Comparison of ENCODE assay signal across 17 cellular contexts in the genomic region with DNA sequence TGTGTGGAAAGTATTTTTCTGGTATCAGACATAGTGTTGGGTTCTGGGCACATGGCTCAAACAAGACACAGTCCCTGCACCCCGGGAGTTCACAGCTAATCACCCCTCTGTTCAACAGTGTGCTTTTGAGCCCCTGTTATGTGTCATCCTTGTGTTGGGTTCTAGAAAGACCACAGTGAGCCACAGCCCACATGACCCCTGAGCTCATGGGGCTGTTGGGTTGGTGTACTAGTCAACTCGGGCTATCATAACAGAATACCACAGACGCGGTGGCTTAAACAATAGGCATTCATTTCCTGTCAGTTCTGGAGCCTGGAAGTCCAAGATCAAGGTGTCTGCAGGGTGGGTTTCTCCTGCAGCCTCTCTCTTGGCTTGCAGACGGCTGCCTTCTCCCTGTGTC.
DNase-seq lines count a peak whose midpoint lies in the region; ATAC-seq and TF ChIP-seq lines count a peak whose summit lies in the region.
"Had no signal": no experiment of that assay in that cellular context is flagged by ENCODE, and none has a peak within 500 bp of the region (broad histone marks: within the 10 kb centered on the region; RNA-seq: fewer than 3 reads in every experiment).

No MANE protein-coding gene starts in this region.

- no peak overlapping the region for H3K27ac Mint-ChIP-seq in endothelial cell (ENCODE audit: unreplicated experiment)

- intact Hi-C loops in right cardiac atrium (cut with DNase I) = no loop called here
- intact Hi-C loops in left cardiac atrium (cut with DNase I) = no loop called here

- peaks cover 22% of the 10 kb centered on the region for H3K4me1 ChIP-seq in right cardiac atrium (ENCODE audit: control insufficient read depth, insufficient read depth, low read length)
- H3K4me1 ChIP-seq: Caco-2 had no signal

- no peak for DNase-seq in right cardiac atrium
- DNase-seq in left cardiac atrium = no peak
- DNase-seq in HT1080 (ENCODE audit: low read depth) = peak; percentile 69
- DNase-seq in dermis blood vessel endothelial cell = peak; percentile 24
- no peak for DNase-seq in endothelial cell (ENCODE audit: low spot score)
- DNase-seq: Caco-2, NCI-H1436, NCI-H2029, NCI-H2171, NCI-H82, PC-3 had no signal

- no peaks in the 10 kb centered on the region for H3K27me3 ChIP-seq in right cardiac atrium (ENCODE audit: control insufficient read depth, insufficient read depth)
- H3K27me3 ChIP-seq: SJSA1 had no signal

- no peak overlapping the region for H3K4me3 Mint-ChIP-seq in endothelial cell (ENCODE audit: unreplicated experiment)

- ATAC-seq in right cardiac atrium = no peak
- ATAC-seq in left cardiac atrium = no peak
- ATAC-seq in HG03175 (IDR thresholded peaks at IDR 0.05; ENCODE audit: unreplicated experiment) = no peak
- no peak for ATAC-seq in HG03432 (IDR thresholded peaks at IDR 0.05; ENCODE audit: unreplicated experiment)
- ATAC-seq: K562, PC-3 had no signal

- no peaks in the 10 kb centered on the region for H3K9me3 Mint-ChIP-seq in endothelial cell (ENCODE audit: unreplicated experiment)

- H3K27me3 Mint-ChIP-seq in endothelial cell (ENCODE audit: unreplicated experiment) = peaks cover 8% of the 10 kb centered on the region

- H3K36me3 Mint-ChIP-seq in endothelial cell (ENCODE audit: low read depth, unreplicated experiment) = peaks cover 7% of the 10 kb centered on the region

- H3K9me3 ChIP-seq in right cardiac atrium (ENCODE audit: control insufficient read depth, low read length) = no peaks in the 10 kb centered on the region
- H3K9me3 ChIP-seq: Caco-2, SJSA1 had no signal

- no peaks in the 10 kb centered on the region for H3K4me1 Mint-ChIP-seq in endothelial cell (ENCODE audit: unreplicated experiment)

- WGBS in right cardiac atrium = 73% methylated on average over 5 of the region's 5 CpGs

- peak overlapping the region; percentile 37 for H3K27ac ChIP-seq in right cardiac atrium (ENCODE audit: low read length)
- H3K27ac ChIP-seq: HL-60, RWPE1, SJSA1 had no signal

- no peak overlapping the region for H3K4me3 ChIP-seq in right cardiac atrium (ENCODE audit: low read length)
- H3K4me3 ChIP-seq: K562, SJSA1 had no signal

- no peak for TF ChIP-seq CTCF in endothelial cell (IDR thresholded peaks at IDR 0.05; ENCODE audit: unreplicated experiment)

Comparison
In these comparisons a context has a peak if more than half of its experiments do, and no peak if none do; other contexts are left out.
1. DNase-seq: peak in HT1080 (single experiment) and dermis blood vessel endothelial cell (single experiment); none in right cardiac atrium (0 of 3), left cardiac atrium (single experiment) and endothelial cell (single experiment).